In the genomic region with DNA sequence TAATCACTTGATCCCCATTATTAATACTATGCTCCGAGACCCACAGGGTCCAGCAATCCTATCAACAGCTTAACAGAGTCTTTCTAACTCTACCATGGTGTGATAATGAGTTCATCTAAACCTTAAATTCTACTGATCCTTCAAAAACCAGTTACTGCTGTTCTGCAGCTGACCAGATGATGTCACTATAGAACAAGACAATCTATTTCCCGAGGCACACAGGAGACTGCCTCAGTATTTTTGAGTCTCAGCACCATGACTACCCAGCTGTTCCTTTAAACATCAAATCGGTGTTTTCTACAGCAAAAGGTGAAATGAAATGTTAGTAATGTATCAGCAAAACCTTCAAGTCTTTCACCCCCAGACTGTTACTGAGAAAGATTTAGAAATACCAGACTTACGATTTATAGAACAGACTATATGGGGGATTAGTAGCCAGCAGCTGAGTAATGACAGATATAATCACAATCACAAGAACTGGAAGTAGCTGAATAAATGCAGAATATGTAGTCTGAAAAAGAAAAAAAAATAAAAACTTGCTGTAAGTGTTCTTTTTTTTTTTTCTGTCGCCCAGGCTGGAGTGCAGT, we compare ENCODE assay signal across 8 cellular contexts. TPM values are rescaled to one million over a fixed set of nuclear protein-coding genes. Genes with fewer than 3 reads are reported as not detected.
DNase-seq lines count a peak whose midpoint lies in the region; ATAC-seq, FAIRE-seq and TF ChIP-seq lines count a peak whose summit lies in the region.

No MANE protein-coding gene starts in this region.

- peaks cover 30% of the 10 kb centered on the region for H3K36me3 Mint-ChIP-seq in activated naive CD8-positive, alpha-beta T cell treated with anti-CD3 and anti-CD28 coated beads, Interleukin-2, amount 50 U/mL, for 24 hours (ENCODE audit: low read depth)

- TF ChIP-seq CTCF in Peyer's patch (IDR thresholded peaks at IDR 0.05) (peak; percentile 53 to 97 (median 86)), right atrium auricular region (IDR thresholded peaks at IDR 0.05) (peak; percentile 47 to 87), retinal pigment epithelial cell (conservative IDR thresholded peaks at IDR 0.05; ENCODE audit: low read depth, low read length) (peak; percentile 89)

- no peak overlapping the region for H2AFZ ChIP-seq in Karpas-422 (ENCODE audit: low read length)

- H3K27ac ChIP-seq in Karpas-422 (ENCODE audit: low read length): no peak overlapping the region
- no peak overlapping the region for H3K27ac ChIP-seq in Peyer's patch
- H3K27ac ChIP-seq in right atrium auricular region: no peak overlapping the region

- H3K9me3 ChIP-seq in Karpas-422 (ENCODE audit: low read length) (no peaks in the 10 kb centered on the region), Peyer's patch (no peaks in the 10 kb centered on the region), right atrium auricular region (no peaks in the 10 kb centered on the region)

- H3K27me3 Mint-ChIP-seq in activated naive CD8-positive, alpha-beta T cell treated with anti-CD3 and anti-CD28 coated beads, Interleukin-2, amount 50 U/mL, for 24 hours: no peaks in the 10 kb centered on the region

- DNase-seq in AML-193 (lab: John Stamatoyannopoulos, UW) (peak; percentile 81), GM12891 (ENCODE audit: insufficient read length, low spot score) (peak; percentile 64), Karpas-422 (peak; percentile 90), Peyer's patch (peak in 2 of 3 donors; percentile 37 to 70), right atrium auricular region (ENCODE audit: low spot score) (no peak), retinal pigment epithelial cell (ENCODE audit: low read depth) (no peak)
- peak; percentile 55 for DNase-seq in activated naive CD8-positive, alpha-beta T cell treated with anti-CD3 and anti-CD28 coated beads, Interleukin-2, amount 50 U/mL, for 24 hours

- peak; percentile 88 for FAIRE-seq in GM12891 (lab: Jason Lieb, UNC)

- peaks cover 10% of the 10 kb centered on the region for H3K4me1 Mint-ChIP-seq in activated naive CD8-positive, alpha-beta T cell treated with anti-CD3 and anti-CD28 coated beads, Interleukin-2, amount 50 U/mL, for 24 hours

- H3K4me3 ChIP-seq in Karpas-422 (ENCODE audit: low read length) (no peak overlapping the region), Peyer's patch (no peak overlapping the region), right atrium auricular region (no peak overlapping the region), retinal pigment epithelial cell (ENCODE audit: low read length) (no peak overlapping the region)

- H3K79me2 ChIP-seq in Karpas-422 (ENCODE audit: low read length): no peaks in the 10 kb centered on the region

- H3K4me1 ChIP-seq in Karpas-422 (ENCODE audit: low read length): no peaks in the 10 kb centered on the region
- peaks cover 0 to 5% (median 2%) of the 10 kb centered on the region in 4 donors for H3K4me1 ChIP-seq in Peyer's patch
- peaks cover 0 to 28% of the 10 kb centered on the region in 2 donors for H3K4me1 ChIP-seq in right atrium auricular region

- no peaks in the 10 kb centered on the region for H3K9me3 Mint-ChIP-seq in activated naive CD8-positive, alpha-beta T cell treated with anti-CD3 and anti-CD28 coated beads, Interleukin-2, amount 50 U/mL, for 24 hours

- H3K4me2 ChIP-seq in Karpas-422 (ENCODE audit: low read depth, low read length, poor library complexity, severe bottlenecking): no peak overlapping the region

- H3K36me3 ChIP-seq in Karpas-422 (ENCODE audit: insufficient read depth, low read length) (no peaks in the 10 kb centered on the region), Peyer's patch (peaks cover 0 to 13% (median 0%) of the 10 kb centered on the region in 3 donors), right atrium auricular region (peaks cover 42% of the 10 kb centered on the region)

- H3K9me2 ChIP-seq in Karpas-422 (replicated peaks; ENCODE audit: insufficient read depth, low read length): no peaks in the 10 kb centered on the region

- H3K27ac Mint-ChIP-seq in activated naive CD8-positive, alpha-beta T cell treated with anti-CD3 and anti-CD28 coated beads, Interleukin-2, amount 50 U/mL, for 24 hours: peak overlapping the region; percentile 6

- no peak overlapping the region for H3K4me3 Mint-ChIP-seq in activated naive CD8-positive, alpha-beta T cell treated with anti-CD3 and anti-CD28 coated beads, Interleukin-2, amount 50 U/mL, for 24 hours

- no peak overlapping the region for H3K9ac ChIP-seq in Karpas-422 (ENCODE audit: low read length)

- no peaks in the 10 kb centered on the region for H4K20me1 ChIP-seq in Karpas-422 (ENCODE audit: insufficient read depth, low read depth, low read length)

- H3K27me3 ChIP-seq in Karpas-422 (ENCODE audit: low read length) (no peaks in the 10 kb centered on the region), Peyer's patch (no peaks in the 10 kb centered on the region), right atrium auricular region (no peaks in the 10 kb centered on the region)

- TF ChIP-seq POLR2A in GM12891 (IDR thresholded peaks at IDR 0.05; ENCODE audit: low read depth, low read length) (no peak), Peyer's patch (IDR thresholded peaks at IDR 0.05) (no peak)

- ATAC-seq in activated naive CD8-positive, alpha-beta T cell treated with anti-CD3 and anti-CD28 coated beads, Interleukin-2, amount 50 U/mL, for 24 hours: peak; percentile 77
- no peak for ATAC-seq in HG02623 (IDR thresholded peaks at IDR 0.05; ENCODE audit: unreplicated experiment)

TF ChIP-seq in GM12891, 5 proteins besides CTCF, POLR2A, EP300 and RAD21:
- TF ChIP-seq SPI1 (IDR thresholded peaks at IDR 0.05; ENCODE audit: low read depth, low read length) (no peak), TAF1 (IDR thresholded peaks at IDR 0.05; ENCODE audit: low read depth, low read length) (no peak), POU2F2 (IDR thresholded peaks at IDR 0.05; ENCODE audit: low read depth, low read length) (no peak), POLR2AphosphoS5 (IDR thresholded peaks at IDR 0.05; ENCODE audit: low read depth, low read length) (no peak), PAX5 (IDR thresholded peaks at IDR 0.05; ENCODE audit: insufficient read depth, low read length, severe bottlenecking) (no peak)

RNA-seq across cellular contexts. Expression of gene DNAJC18, which starts 16.9 kb away (rescaled TPM):
- polyA plus RNA-seq in GM12891 (2012; ENCODE audit: low read depth, missing spikeins): 9.3 TPM
- total RNA-seq in Karpas-422 (2014; rRNA removed; shearing (Covaris generic); ENCODE audit: low replicate concordance): 6.0 and 9.0 TPM in 2 replicates
- total RNA-seq in Peyer's patch: 10 to 100 TPM in 1 of 4 donors, 1 to 10 TPM in 2, under 1 TPM in 1; 0.35 to 23.9 (median 3.4) TPM
- total RNA-seq in right atrium auricular region: 1 to 10 TPM; 5.9 to 8.5 TPM

RNA-seq across cellular contexts. Expression of gene SPATA24, which starts 18.5 kb away (rescaled TPM):
- polyA plus RNA-seq in GM12891 (2012; ENCODE audit: low read depth, missing spikeins): 9.1 TPM
- 4.6 and 7.7 TPM in 2 replicates for total RNA-seq in Karpas-422 (2014; rRNA removed; shearing (Covaris generic); ENCODE audit: low replicate concordance)
- total RNA-seq in Peyer's patch: 10 to 100 TPM in 1 of 4 donors, 1 to 10 TPM in 1, not detected in 2; 3.1 to 11.6 TPM
- total RNA-seq in right atrium auricular region: 10 to 100 TPM in 1 of 2 donors, 1 to 10 TPM in 1; 9.5 to 29.7 TPM

RNA-seq across cellular contexts. Expression of gene PROB1, which starts 27.5 kb away (rescaled TPM):
- 3.5 TPM for polyA plus RNA-seq in GM12891 (2012; ENCODE audit: low read depth, missing spikeins)
- total RNA-seq in Karpas-422 (2014; rRNA removed; shearing (Covaris generic); ENCODE audit: low replicate concordance): 0.78 and 2.3 TPM in 2 replicates
- total RNA-seq in Peyer's patch: under 1 TPM; 0.18 to 0.94 (median 0.84) TPM
- 10 to 100 TPM; 15.8 to 28.6 TPM for total RNA-seq in right atrium auricular region

RNA-seq across cellular contexts. Expression of gene MZB1, which starts 32.7 kb away (rescaled TPM):
- 156 TPM for polyA plus RNA-seq in GM12891 (2012; ENCODE audit: low read depth, missing spikeins)
- 28.8 and 31.0 TPM in 2 replicates for total RNA-seq in Karpas-422 (2014; rRNA removed; shearing (Covaris generic); ENCODE audit: low replicate concordance)
- total RNA-seq in Peyer's patch (10 to 100 TPM in 1 of 4 donors, 1 to 10 TPM in 3; 1.4 to 18.2 (median 4.4) TPM), right atrium auricular region (1 to 10 TPM in 1 of 2 donors, under 1 TPM in 1; 0.70 to 1.3 TPM)

RNA-seq across cellular contexts. Expression of gene SLC23A1, which starts 39.3 kb away (rescaled TPM):
- polyA plus RNA-seq in GM12891 (2012; ENCODE audit: low read depth, missing spikeins): 1.3 TPM
- not detected in 2 replicates for total RNA-seq in Karpas-422 (2014; rRNA removed; shearing (Covaris generic); ENCODE audit: low replicate concordance)
- total RNA-seq in Peyer's patch: 100 to 1,000 TPM in 3 of 4 donors, 1 to 10 TPM in 1; 1.7 to 198 (median 143) TPM
- total RNA-seq in right atrium auricular region: not detected

Comparison
In these comparisons a context has a peak if more than half of its experiments do, and no peak if none do; other contexts are left out.
1. DNase-seq: peak in AML-193 (2 of 2), GM12891 (single experiment), Karpas-422 (single experiment), Peyer's patch (2 of 3) and activated naive CD8-positive, alpha-beta T cell treated with anti-CD3 and anti-CD28 coated beads, Interleukin-2, amount 50 U/mL, for 24 hours (single experiment); none in right atrium auricular region (single experiment) and retinal pigment epithelial cell (single experiment).
2. Peak in every context shown above with its lines, with median percentiles within 50 percentile points of each other: CTCF ChIP-seq.